15 cellular contexts compared by ENCODE assay signal in genomic region chr10:4882704-4883078, GRCh38. TPM values are rescaled to one million over a fixed set of nuclear protein-coding genes. Genes with fewer than 3 reads are reported as not detected.
DNase-seq lines count a peak whose midpoint lies in the region; ATAC-seq, FAIRE-seq and TF ChIP-seq lines count a peak whose summit lies in the region.
"Had no signal": no experiment of that assay in that cellular context is flagged by ENCODE, and none has a peak within 500 bp of the region (broad histone marks: within the 10 kb centered on the region; RNA-seq: fewer than 3 reads in every experiment).

No MANE protein-coding gene starts in this region.

- TF ChIP-seq CTCF in mammary epithelial cell (conservative IDR thresholded peaks at IDR 0.05 in 1 of 2, IDR thresholded peaks at IDR 0.05 in 1 of 2; ENCODE audit: extremely low read depth in 1 of 2, insufficient read depth in 1 of 2, low read depth in 1 of 2, low read length in 2 of 2) (no peak), MCF 10A (IDR thresholded peaks at IDR 0.05; ENCODE audit: unreplicated experiment) (no peak), GM23338 (conservative IDR thresholded peaks at IDR 0.05; ENCODE audit: low read depth in 2 of 2) (no peak), K562 (IDR thresholded peaks at IDR 0.05 in 2 of 3, conservative IDR thresholded peaks at IDR 0.05 in 1 of 3; ENCODE audit: insufficient read depth in 2 of 3, low read depth in 1 of 3, low read length in 3 of 3) (no peak), testis (IDR thresholded peaks at IDR 0.05) (no peak), type B pancreatic cell (conservative IDR thresholded peaks at IDR 0.05) (no peak), spleen (IDR thresholded peaks at IDR 0.05 in 8 of 11, conservative IDR thresholded peaks at IDR 0.05 in 3 of 11) (no peak)

- H3K4me3 ChIP-seq in mammary epithelial cell (replicated peaks in 1 of 3; ENCODE audit: insufficient read depth in 1 of 3, low read depth in 2 of 3, low read length in 3 of 3) (no peak overlapping the region), GM23338 (no peak overlapping the region), K562 (no peak overlapping the region), testis (no peak overlapping the region), spleen (no peak overlapping the region)

- no peaks in the 10 kb centered on the region for H3K79me2 ChIP-seq in mammary epithelial cell (ENCODE audit: insufficient read depth, low read length)
- no peaks in the 10 kb centered on the region for H3K79me2 ChIP-seq in GM23338 (replicated peaks; ENCODE audit: insufficient read depth)
- H3K79me2 ChIP-seq in K562 (ENCODE audit: control insufficient read depth, insufficient read depth, low read length): no peaks in the 10 kb centered on the region

- whole genome bisulfite sequencing in mammary epithelial cell (ENCODE audit: low coverage, missing lambda C conversion rate): 93% methylated on average over 2 of the region's 2 CpGs
- WGBS in K562 (ENCODE audit: insufficient coverage, low coverage, missing lambda C conversion rate): 23% methylated on average over 2 of the region's 2 CpGs
- WGBS in testis, 2 donors: 54 to 55% methylated on average over 2 of the region's 2 CpGs
- WGBS in spleen, 5 donors: 73 to 88% (median 81%) methylated on average over 2 of the region's 2 CpGs

- H3K9me2 ChIP-seq in GM23338 (ENCODE audit: insufficient read depth): 0 out of 2 replicates have a peak, but pooled peaks cover 2% of the 10 kb centered on the region

- CTCF ChIA-PET in mammary epithelial cell (lab: Charles Lee; ENCODE audit: low non-redundant PET): no interaction called here
- CTCF ChIA-PET in MCF 10A (lab: Yijun Ruan, JAX): interaction anchor here (0.7 to 2.4 kb wide), 3 partner anchors 10 to 33 kb away, joined by 3 to 9 read pairs (median 5); no protein-coding TSS in a partner anchor
- CTCF ChIA-PET in K562 (lab: Yijun Ruan, JAX; ENCODE audit: low intra/inter-chr PET ratio): no interaction called here

- no peaks in the 10 kb centered on the region for H3K9me3 ChIP-seq in mammary epithelial cell (replicated peaks; ENCODE audit: insufficient read depth, low read length)
- no peaks in the 10 kb centered on the region for H3K9me3 ChIP-seq in K562 (replicated peaks; ENCODE audit: control insufficient read depth, insufficient read depth, low read depth, low read length)
- no peaks in the 10 kb centered on the region for H3K9me3 ChIP-seq in testis
- H3K9me3 ChIP-seq in spleen: no peaks in the 10 kb centered on the region

- peaks cover 12% of the 10 kb centered on the region for H3K4me1 ChIP-seq in mammary epithelial cell (ENCODE audit: insufficient read depth, low read length)
- no peaks in the 10 kb centered on the region for H3K4me1 ChIP-seq in GM23338 (ENCODE audit: insufficient read depth)
- peaks cover 0 to 17% of the 10 kb centered on the region in 2 experiments; a peak in 3 of 5 replicates for H3K4me1 ChIP-seq in K562 (replicated peaks in 1 of 2; ENCODE audit: control insufficient read depth in 2 of 2, insufficient read depth in 2 of 2, low read length in 2 of 2)
- peaks cover 20% of the 10 kb centered on the region for H3K4me1 ChIP-seq in testis
- H3K4me1 ChIP-seq in spleen: no peaks in the 10 kb centered on the region

- peak overlapping the region; percentile 56 for H3K4me2 ChIP-seq in mammary epithelial cell (ENCODE audit: insufficient read depth, low read depth, low read length)
- H3K4me2 ChIP-seq in GM23338: no peak overlapping the region
- H3K4me2 ChIP-seq in K562 (ENCODE audit: insufficient read depth, low read length): peak overlapping the region; percentile 56; the same call in 1 of the 2 replicates

- no TSS peak for BruUV-seq in mammary epithelial cell (replicated peaks; lab: Mats Ljungman, UMichigan)
- no TSS peak for BruUV-seq in MCF 10A (replicated peaks; lab: Mats Ljungman, UMichigan)
- BruUV-seq in K562 (replicated peaks; lab: Mats Ljungman, UMichigan): no TSS peak

- H4K20me1 ChIP-seq in mammary epithelial cell (ENCODE audit: insufficient read depth, low read length) (no peaks in the 10 kb centered on the region), GM23338 (replicated peaks; ENCODE audit: insufficient read depth) (no peaks in the 10 kb centered on the region), K562 (replicated peaks; ENCODE audit: control insufficient read depth, insufficient read depth, low read length) (no peaks in the 10 kb centered on the region)

- ATAC-seq in GM23338 (no peak), K562 (peak; percentile 20; the same call in 2 of the 3 replicates)

- H3K27me3 Mint-ChIP-seq in MCF 10A (ENCODE audit: insufficient read depth, unreplicated experiment): no peaks in the 10 kb centered on the region
- H3K27me3 Mint-ChIP-seq in GM23338 (ENCODE audit: insufficient read depth, low read depth, poor library complexity): peaks cover 3% of the 10 kb centered on the region
- H3K27me3 Mint-ChIP-seq in type B pancreatic cell: no peaks in the 10 kb centered on the region

- no peaks in the 10 kb centered on the region for H3K36me3 Mint-ChIP-seq in MCF 10A (ENCODE audit: insufficient read depth, unreplicated experiment)
- H3K36me3 Mint-ChIP-seq in GM23338 (ENCODE audit: low read depth): peaks cover 7% of the 10 kb centered on the region; the same call in 1 of the 3 replicates
- no peaks in the 10 kb centered on the region for H3K36me3 Mint-ChIP-seq in type B pancreatic cell

- no peaks in the 10 kb centered on the region for H3K9me1 ChIP-seq in K562 (ENCODE audit: control insufficient read depth, insufficient read depth, low read length)

- peak overlapping the region; percentile 65 for H2AFZ ChIP-seq in mammary epithelial cell (ENCODE audit: low read depth, low read length)
- H2AFZ ChIP-seq in GM23338: peak overlapping the region; percentile 14; the same call in 1 of the 2 replicates
- H2AFZ ChIP-seq in K562 (ENCODE audit: low read depth, low read length): peak overlapping the region; percentile 86

- TF ChIP-seq EP300 in K562 (IDR thresholded peaks at IDR 0.05; ENCODE audit: low read length): no peak

- TF ChIP-seq POLR2A in K562 (conservative IDR thresholded peaks at IDR 0.05) (no peak), testis (IDR thresholded peaks at IDR 0.05) (no peak), spleen (IDR thresholded peaks at IDR 0.05) (no peak)

- no peak overlapping the region for H3K4me3 Mint-ChIP-seq in MCF 10A (ENCODE audit: unreplicated experiment)
- no peak overlapping the region for H3K4me3 Mint-ChIP-seq in GM23338
- no peak overlapping the region for H3K4me3 Mint-ChIP-seq in type B pancreatic cell
- H3K4me3 Mint-ChIP-seq: CD4-positive, alpha-beta memory T cell had no signal

- POLR2A ChIA-PET in MCF 10A (lab: Yijun Ruan, JAX): interaction anchor here (1.6 kb wide), 1 partner anchor 16 kb away, joined by 5 read pairs; no protein-coding TSS in a partner anchor
- POLR2A ChIA-PET in K562 (lab: Yijun Ruan, JAX): interaction anchor here (1.0 kb wide), 1 partner anchor 14 kb away, joined by 9 read pairs; no protein-coding TSS in a partner anchor

- no peak for FAIRE-seq in K562 (lab: Jason Lieb, UNC)
- FAIRE-seq: GM19239 had no signal

- DNase-seq in mammary epithelial cell (no peak), MCF 10A (ENCODE audit: unreplicated experiment) (no peak), GM23338 (ENCODE audit: low spot score) (no peak), K562 (ENCODE audit: extremely low read depth in 1 of 4, low spot score in 3 of 4) (no peak), testis (no peak), type B pancreatic cell (ENCODE audit: extremely low spot score, unreplicated experiment) (no peak), iPS-NIHi11 (ENCODE audit: low spot score) (no peak), spleen (no peak)
- DNase-seq: CD4-positive, alpha-beta memory T cell; COR-L47; GF-D8; H7 had no signal

- no peak overlapping the region for H3K9ac ChIP-seq in mammary epithelial cell (ENCODE audit: insufficient read depth, low read length)
- peak overlapping the region in 1 of 2 experiments; percentile 42; a peak in 2 of 4 replicates for H3K9ac ChIP-seq in K562 (ENCODE audit: insufficient read depth in 1 of 2, low read depth in 2 of 2, low read length in 2 of 2)

- intact Hi-C loops in mammary epithelial cell (cut with micrococcal nuclease) (no loop called here), MCF 10A (cut with micrococcal nuclease) (no loop called here), K562 (cut with micrococcal nuclease) (no loop called here), testis (cut with DNase I; ENCODE audit: low total_unique reads) (no loop called here), spleen (cut with DNase I; ENCODE audit: low total_unique reads) (no loop called here)

- peak overlapping the region; percentile 42 for H3K27ac ChIP-seq in mammary epithelial cell (ENCODE audit: insufficient read depth, low read depth, low read length)
- no peak overlapping the region for H3K27ac ChIP-seq in GM23338 (ENCODE audit: low read depth)
- H3K27ac ChIP-seq in K562 (ENCODE audit: extremely low read depth, low read depth, low read length): peak overlapping the region; percentile 94
- peak overlapping the region; percentile 23 to 59 for H3K27ac ChIP-seq in testis
- H3K27ac ChIP-seq in spleen: no peak overlapping the region
- H3K27ac ChIP-seq: 22Rv1, C4-2B had no signal

- H3K27ac Mint-ChIP-seq in MCF 10A (ENCODE audit: low read depth, unreplicated experiment): no peak overlapping the region
- no peak overlapping the region for H3K27ac Mint-ChIP-seq in GM23338
- H3K27ac Mint-ChIP-seq in type B pancreatic cell: no peak overlapping the region

- no peaks in the 10 kb centered on the region for H3K9me3 Mint-ChIP-seq in MCF 10A (ENCODE audit: unreplicated experiment)
- H3K9me3 Mint-ChIP-seq in GM23338: no peaks in the 10 kb centered on the region
- H3K9me3 Mint-ChIP-seq in type B pancreatic cell: no peaks in the 10 kb centered on the region
- H3K9me3 Mint-ChIP-seq: CD4-positive, alpha-beta memory T cell had no signal

- no peak for TF ChIP-seq RAD21 in K562 (CRISPR knock-in tag; conservative IDR thresholded peaks at IDR 0.05 in 1 of 2, IDR thresholded peaks at IDR 0.05 in 1 of 2)

- in situ Hi-C loops in mammary epithelial cell (cut with MboI; ENCODE audit: low sequenced_read_pairs in 2 of 2): no loop called here
- in situ Hi-C loops in K562 (cut with MboI): no loop called here

- dilution Hi-C loops in mammary epithelial cell (cut with HindIII; ENCODE audit: low sequenced_read_pairs): no loop called here

- no peaks in the 10 kb centered on the region for H3F3A ChIP-seq in GM23338 (replicated peaks; ENCODE audit: low read depth)

- H3K27me3 ChIP-seq in mammary epithelial cell (ENCODE audit: insufficient read depth, low read length): no peaks in the 10 kb centered on the region
- H3K27me3 ChIP-seq in GM23338 (ENCODE audit: insufficient read depth): no peaks in the 10 kb centered on the region
- no peaks in the 10 kb centered on the region for H3K27me3 ChIP-seq in K562 (ENCODE audit: control insufficient read depth in 2 of 2, insufficient read depth in 2 of 2, low read length in 2 of 2)
- H3K27me3 ChIP-seq in testis: no peaks in the 10 kb centered on the region
- H3K27me3 ChIP-seq in spleen (replicated peaks in 1 of 7): no peaks in the 10 kb centered on the region

- no peaks in the 10 kb centered on the region for H3K36me3 ChIP-seq in mammary epithelial cell (ENCODE audit: insufficient read depth, low read length)
- no peaks in the 10 kb centered on the region for H3K36me3 ChIP-seq in GM23338 (ENCODE audit: insufficient read depth)
- no peaks in the 10 kb centered on the region for H3K36me3 ChIP-seq in K562 (ENCODE audit: control insufficient read depth, insufficient read depth, low read length)
- H3K36me3 ChIP-seq in testis (ENCODE audit: low read depth, missing control alignments): no peaks in the 10 kb centered on the region
- H3K36me3 ChIP-seq in spleen: no peaks in the 10 kb centered on the region

- H3K4me1 Mint-ChIP-seq in MCF 10A (ENCODE audit: insufficient read depth, unreplicated experiment) (peaks cover 11% of the 10 kb centered on the region), GM23338 (no peaks in the 10 kb centered on the region), type B pancreatic cell (ENCODE audit: unreplicated experiment) (no peaks in the 10 kb centered on the region)
- H3K4me1 Mint-ChIP-seq: CD4-positive, alpha-beta memory T cell had no signal

RNA-seq across cellular contexts. Expression of gene AKR1E2, which starts 56.7 kb away (rescaled TPM):
- total RNA-seq in mammary epithelial cell (10 to 100 TPM in 1 of 2 donors, 1 to 10 TPM in 1; 9.8 to 20.5 TPM), MCF 10A (2022) (0.29 TPM in 1 of 2 replicates, not detected in the other), K562 (2014; rRNA removed) (7.6 and 11.1 TPM in 2 replicates), K562 (2014; rRNA removed; fragmentation: Illumina TruSeq; extraction: Trizol) (12.1 and 13.9 TPM in 2 replicates), K562 (2015; rRNA removed; fragmentation: Illumina TruSeq; extraction: Trizol) (9.1 and 9.7 TPM in 2 replicates), K562 (2021) (16.6 and 17.1 TPM in 2 replicates), testis (10 to 100 TPM; 37.0 to 53.0 TPM), type B pancreatic cell (ENCODE audit: low replicate concordance) (4.7 and 6.6 TPM in 2 replicates), spleen (10 to 100 TPM in 2 of 7 donors, 1 to 10 TPM in 5; 1.3 to 11.1 (median 7.2) TPM)
- polyA plus RNA-seq in mammary epithelial cell (not detected), GM23338 (2016; fragmentation: Nextera tagmentation; extraction: Ambion mirVana) (2.2 and 3.4 TPM in 2 replicates), K562 (2011; rRNA removed) (7.0 and 9.8 TPM in 2 replicates), K562 (2014; fragmentation: Illumina TruSeq; extraction: Trizol) (11.6 and 12.2 TPM in 2 replicates), K562 (2014; fragmentation: Nextera tagmentation; extraction: Ambion mirVana) (1 to 10 TPM; 4.2 to 4.7 TPM), K562 (2014; rRNA removed) (10.9 and 12.1 TPM in 2 replicates), testis (ENCODE audit: insufficient read depth, low read depth, low replicate concordance) (79.6 TPM), spleen (1 to 10 TPM in 2 of 3 donors, under 1 TPM in 1; 0.58 to 1.5 (median 1.2) TPM)
- not detected for polyA minus RNA-seq in mammary epithelial cell
- total RNA-seq in GM23338 (2014; rRNA removed; shearing (Covaris generic)): 3.3 and 4.3 TPM in 2 replicates
- total RNA-seq in K562 (2011; cell fraction: chromatin; rRNA removed; ENCODE audit: low replicate concordance): 28.7 and 36.4 TPM in 2 replicates
- total RNA-seq in K562 (2011; cell fraction: nucleolus; rRNA removed): 18.3 and 20.9 TPM in 2 replicates
- 19.0 and 25.1 TPM in 2 replicates for total RNA-seq in K562 (2011; cell fraction: nucleoplasm; rRNA removed)
- 4.0 and 7.1 TPM in 2 replicates for polyA plus RNA-seq in K562 (2011; cell fraction: cytosol; rRNA removed)
- polyA plus RNA-seq in K562 (2011; cell fraction: nucleus; rRNA removed): 12.8 and 20.9 TPM in 2 replicates
- 9.7 and 16.0 TPM in 2 replicates for polyA plus RNA-seq in K562 (2012)
- 14.7 and 18.8 TPM in 2 replicates for polyA minus RNA-seq in K562 (2011; rRNA and poly(A)+ RNA removed)
- 4.4 and 5.0 TPM in 2 replicates for polyA minus RNA-seq in K562 (2011; cell fraction: cytosol; rRNA and poly(A)+ RNA removed)
- 12.0 and 12.4 TPM in 2 replicates for polyA minus RNA-seq in K562 (2011; cell fraction: nucleus; rRNA and poly(A)+ RNA removed)

Comparison
In these comparisons a context has a peak if more than half of its experiments do, and no peak if none do; other contexts are left out.
1. H2AFZ ChIP-seq: peak in every context shown above with its lines; median percentile 86 in K562; 65 in mammary epithelial cell; 14 in GM23338.
2. H3K27ac ChIP-seq: peak in mammary epithelial cell (single experiment), K562 (single experiment) and testis (2 of 2); none in GM23338 (single experiment) and spleen (0 of 8).